In genomic region chr12:90479237-90479636, GRCh38 we compare ENCODE assay signal across 11 cellular contexts.
"Had no signal": no experiment of that assay in that cellular context is flagged by ENCODE, and none has a peak within 500 bp of the region (broad histone marks: within the 10 kb centered on the region; RNA-seq: fewer than 3 reads in every experiment).

No MANE protein-coding gene starts in this region.

- H3K9me3 Mint-ChIP-seq: GM23338, H9 had no signal

- DNase-seq: GM23248, GOT3, H7, H9, HCEC 1CT, HFFc6 had no signal

- H3K4me1 ChIP-seq: HAP-1 had no signal

- H3K27ac ChIP-seq: GM23248 had no signal

- H3K27ac Mint-ChIP-seq: GM23338, H9, HFFc6 had no signal

- H3K4me3 ChIP-seq: GM23248, GM23338, HAP-1 had no signal

- H3K9me3 ChIP-seq: HAP-1 had no signal

- H3K4me3 Mint-ChIP-seq: GM23338, H9, HFFc6 had no signal

- FAIRE-seq: H1, H54 had no signal

- ATAC-seq: GM23338, HCT116 had no signal

- H3K4me2 ChIP-seq: GM23338 had no signal
